ENCODE assay signal across 8 cellular contexts in genomic region chr1:226662704-226663326, GRCh38.
A peak's percentile ranks its signal among the peaks of the same experiment; 100 is the strongest.
DNase-seq lines count a peak whose midpoint lies in the region; ATAC-seq lines count a peak whose summit lies in the region.

No MANE protein-coding gene starts in this region.

- H3K9me3 ChIP-seq in BLaER1: no peaks in the 10 kb centered on the region

- peak overlapping the region; percentile 69 for H3K4me3 Mint-ChIP-seq in T-helper 1 cell treated with Interleukin-12 subunit alpha and Interleukin-12 subunit beta and Interleukin-4 antibody, amounts not matched to agents 30 μg/mL and 1 μg/mL, for 36 hours

- H3K4me2 ChIP-seq in BLaER1: no peak overlapping the region; the same call in 1 of the 2 replicates

- H3K4me1 Mint-ChIP-seq in T-helper 1 cell treated with Interleukin-12 subunit alpha and Interleukin-12 subunit beta and Interleukin-4 antibody, amounts not matched to agents 30 μg/mL and 1 μg/mL, for 36 hours (ENCODE audit: low read depth): peaks cover 65% of the 10 kb centered on the region

- 0 out of 2 replicates have a peak overlapping the region, but pooled peaks have one; percentile 40 for H3K4me3 ChIP-seq in BLaER1

- no peaks in the 10 kb centered on the region for H3K36me3 ChIP-seq in BLaER1

- H3K36me3 Mint-ChIP-seq in T-helper 1 cell treated with Interleukin-12 subunit alpha and Interleukin-12 subunit beta and Interleukin-4 antibody, amounts not matched to agents 30 μg/mL and 1 μg/mL, for 36 hours (ENCODE audit: low read depth): peaks cover 8% of the 10 kb centered on the region

- no peaks in the 10 kb centered on the region for H3K27me3 ChIP-seq in BLaER1

- H3K27me3 Mint-ChIP-seq in T-helper 1 cell treated with Interleukin-12 subunit alpha and Interleukin-12 subunit beta and Interleukin-4 antibody, amounts not matched to agents 30 μg/mL and 1 μg/mL, for 36 hours (ENCODE audit: low read depth): no peaks in the 10 kb centered on the region

- H4K20me1 ChIP-seq in BLaER1: peaks cover 82% of the 10 kb centered on the region

- peak in 33 of 58 donors; percentile 28 to 87 (median 55) for DNase-seq in anterior cingulate cortex (lab: John Stamatoyannopoulos, UW)
- peak; percentile 57 for DNase-seq in iPS-NIHi7 (ENCODE audit: extremely low spot score)
- DNase-seq in stimulated activated CD4-positive, alpha-beta T cell treated with anti-CD3 and anti-CD28 coated beads, Interleukin-1b, Interleukin-23, amount 100 ng/mL, for 48 hours: peak; percentile 93
- DNase-seq in OCI-M2 (lab: John Stamatoyannopoulos, UW; ENCODE audit: unreplicated experiment): no peak

- H3K9me3 Mint-ChIP-seq in T-helper 1 cell treated with Interleukin-12 subunit alpha and Interleukin-12 subunit beta and Interleukin-4 antibody, amounts not matched to agents 30 μg/mL and 1 μg/mL, for 36 hours: no peaks in the 10 kb centered on the region

- H3K4me1 ChIP-seq in BLaER1: no peaks in the 10 kb centered on the region

- peak overlapping the region; percentile 42; the same call in 1 of the 2 replicates for H3K9ac ChIP-seq in BLaER1

- peak overlapping the region; percentile 89 for H3K27ac Mint-ChIP-seq in T-helper 1 cell treated with Interleukin-12 subunit alpha and Interleukin-12 subunit beta and Interleukin-4 antibody, amounts not matched to agents 30 μg/mL and 1 μg/mL, for 36 hours

- peak; percentile 95 for ATAC-seq in GM19452 (IDR thresholded peaks at IDR 0.05; ENCODE audit: unreplicated experiment)
- ATAC-seq in HG03565 (IDR thresholded peaks at IDR 0.05; ENCODE audit: unreplicated experiment): peak; percentile 91

- peak overlapping the region; percentile 80 for H3K27ac ChIP-seq in BLaER1
